Comparison of ENCODE assay signal across 13 cellular contexts in genomic region chr3:30073622-30074021, GRCh38.
DNase-seq lines count a peak whose midpoint lies in the region; ATAC-seq and TF ChIP-seq lines count a peak whose summit lies in the region.
"Had no signal": no experiment of that assay in that cellular context is flagged by ENCODE, and none has a peak within 500 bp of the region (broad histone marks: within the 10 kb centered on the region; RNA-seq: fewer than 3 reads in every experiment).

No MANE protein-coding gene starts in this region.

- no peak for TF ChIP-seq CTCF in PC-3 (conservative IDR thresholded peaks at IDR 0.05; ENCODE audit: low read depth, low read length)
- no peak for TF ChIP-seq CTCF in foreskin fibroblast (IDR thresholded peaks at IDR 0.05; ENCODE audit: low read depth, low read length)
- TF ChIP-seq CTCF in transverse colon (IDR thresholded peaks at IDR 0.05), result no peak
- TF ChIP-seq CTCF in upper lobe of right lung (IDR thresholded peaks at IDR 0.05), result no peak

- H3K4me3 Mint-ChIP-seq in activated naive CD8-positive, alpha-beta T cell treated with anti-CD3 and anti-CD28 coated beads, Interleukin-2, amount 50 U/mL, for 24 hours, result no peak overlapping the region
- H3K4me3 Mint-ChIP-seq in activated naive CD8-positive, alpha-beta T cell treated with anti-CD3 and anti-CD28 coated beads for 36 hours, result no peak overlapping the region

- no peak for TF ChIP-seq EP300 in transverse colon (IDR thresholded peaks at IDR 0.05; ENCODE audit: low read depth)

- H3K4me1 Mint-ChIP-seq in activated naive CD8-positive, alpha-beta T cell treated with anti-CD3 and anti-CD28 coated beads, Interleukin-2, amount 50 U/mL, for 24 hours, result peaks cover 17% of the 10 kb centered on the region
- H3K4me1 Mint-ChIP-seq in activated naive CD8-positive, alpha-beta T cell treated with anti-CD3 and anti-CD28 coated beads for 36 hours, result peaks cover 14% of the 10 kb centered on the region

- WGBS in transverse colon (ENCODE audit: low coverage in 1 of 2), 2 donors, result 50 to 64% methylated on average over 1 of the region's 1 CpG

- DNase-seq in activated naive CD8-positive, alpha-beta T cell treated with anti-CD3 and anti-CD28 coated beads, Interleukin-2, amount 50 U/mL, for 24 hours, result peak; percentile 10
- no peak for DNase-seq in activated naive CD8-positive, alpha-beta T cell treated with anti-CD3 and anti-CD28 coated beads for 36 hours
- DNase-seq in PC-3 (peak; percentile 40), foreskin fibroblast (peak; percentile 13 to 45), transverse colon (peak; percentile 54), upper lobe of right lung (no peak), germinal center (ENCODE audit: low spot score) (no peak)
- DNase-seq: activated CD8-positive, alpha-beta memory T cell treated with anti-CD3 and anti-CD28 coated beads, Interleukin-2, amount 50 U/mL, for 4 hours; DMS79; NCI-H187; stimulated activated CD4-positive, alpha-beta T cell treated with anti-CD3 and anti-CD28 coated beads, Interleukin-4, amount 100 ng/mL, for 1 hour had no signal

- BruUV-seq in PC-3 (replicated peaks; lab: Mats Ljungman, UMichigan), result no TSS peak

- no peak overlapping the region for H3K27ac ChIP-seq in PC-3 (ENCODE audit: low read length)
- peak overlapping the region; percentile 8 to 43 (median 32) for H3K27ac ChIP-seq in transverse colon
- H3K27ac ChIP-seq in upper lobe of right lung, result no peak overlapping the region
- H3K27ac ChIP-seq: SK-N-MC had no signal

- no peak overlapping the region for H2AFZ ChIP-seq in PC-3 (ENCODE audit: low read length)

- ATAC-seq in activated naive CD8-positive, alpha-beta T cell treated with anti-CD3 and anti-CD28 coated beads, Interleukin-2, amount 50 U/mL, for 24 hours, result peak; percentile 84
- ATAC-seq in PC-3, result no peak
- ATAC-seq in upper lobe of right lung, result no peak
- no peak for ATAC-seq in HG03280 (IDR thresholded peaks at IDR 0.05; ENCODE audit: unreplicated experiment)

- CTCF ChIA-PET in PC-3 (lab: Charles Lee), result no interaction called here

- H3K9me3 Mint-ChIP-seq in activated naive CD8-positive, alpha-beta T cell treated with anti-CD3 and anti-CD28 coated beads, Interleukin-2, amount 50 U/mL, for 24 hours, result peaks cover 3% of the 10 kb centered on the region
- peaks cover 2% of the 10 kb centered on the region for H3K9me3 Mint-ChIP-seq in activated naive CD8-positive, alpha-beta T cell treated with anti-CD3 and anti-CD28 coated beads for 36 hours

- intact Hi-C loops in PC-3 (cut with micrococcal nuclease), result no loop called here
- intact Hi-C loops in transverse colon (cut with DNase I; ENCODE audit: low total_unique reads), result no loop called here
- intact Hi-C loops in upper lobe of right lung (cut with DNase I), result no loop called here

- H3K27me3 ChIP-seq in PC-3 (ENCODE audit: low read length) (no peaks in the 10 kb centered on the region), transverse colon (no peaks in the 10 kb centered on the region), upper lobe of right lung (no peaks in the 10 kb centered on the region)

- no peaks in the 10 kb centered on the region for H3K9me2 ChIP-seq in PC-3 (replicated peaks; ENCODE audit: low read length)

- no peak overlapping the region for H3K9ac ChIP-seq in PC-3 (ENCODE audit: low read length)

- no peaks in the 10 kb centered on the region for H4K20me1 ChIP-seq in PC-3 (ENCODE audit: low read length)

- H3K27me3 Mint-ChIP-seq in activated naive CD8-positive, alpha-beta T cell treated with anti-CD3 and anti-CD28 coated beads, Interleukin-2, amount 50 U/mL, for 24 hours, result no peaks in the 10 kb centered on the region
- no peaks in the 10 kb centered on the region for H3K27me3 Mint-ChIP-seq in activated naive CD8-positive, alpha-beta T cell treated with anti-CD3 and anti-CD28 coated beads for 36 hours

- H3K4me3 ChIP-seq in PC-3 (ENCODE audit: low read length) (no peak overlapping the region), foreskin fibroblast (ENCODE audit: low read depth in 1 of 2, low read length in 2 of 2) (no peak overlapping the region), transverse colon (no peak overlapping the region), upper lobe of right lung (no peak overlapping the region)
- H3K4me3 ChIP-seq: SK-N-MC had no signal

- H3K36me3 ChIP-seq in PC-3 (ENCODE audit: low read depth, low read length) (no peaks in the 10 kb centered on the region), transverse colon (no peaks in the 10 kb centered on the region), upper lobe of right lung (no peaks in the 10 kb centered on the region)

- H3K4me2 ChIP-seq in PC-3 (ENCODE audit: low read length), result no peak overlapping the region

- H3K36me3 Mint-ChIP-seq in activated naive CD8-positive, alpha-beta T cell treated with anti-CD3 and anti-CD28 coated beads, Interleukin-2, amount 50 U/mL, for 24 hours (ENCODE audit: low read depth), result no peaks in the 10 kb centered on the region
- H3K36me3 Mint-ChIP-seq in activated naive CD8-positive, alpha-beta T cell treated with anti-CD3 and anti-CD28 coated beads for 36 hours, result peaks cover under 1% of the 10 kb centered on the region

- H3K27ac Mint-ChIP-seq in activated naive CD8-positive, alpha-beta T cell treated with anti-CD3 and anti-CD28 coated beads, Interleukin-2, amount 50 U/mL, for 24 hours, result no peak overlapping the region
- no peak overlapping the region for H3K27ac Mint-ChIP-seq in activated naive CD8-positive, alpha-beta T cell treated with anti-CD3 and anti-CD28 coated beads for 36 hours

- POLR2A ChIA-PET in PC-3 (lab: Charles Lee; ENCODE audit: unreplicated experiment), result no interaction called here

- no peak for TF ChIP-seq POLR2A in transverse colon (IDR thresholded peaks at IDR 0.05)

- H3F3A ChIP-seq in PC-3 (ENCODE audit: low read length, unreplicated experiment), result no peaks in the 10 kb centered on the region

- no peaks in the 10 kb centered on the region for H3K79me2 ChIP-seq in PC-3 (ENCODE audit: low read length)

- in situ Hi-C loops in transverse colon (cut with MboI; ENCODE audit: low pct_ligation_motif_present in 1 of 4, low pct_unique_long_range_greater_than_20kb in 1 of 4, low sequenced_read_pairs in 3 of 4), result no loop called here

- H3K9me3 ChIP-seq in PC-3 (ENCODE audit: low read length), result no peaks in the 10 kb centered on the region
- no peaks in the 10 kb centered on the region for H3K9me3 ChIP-seq in transverse colon
- H3K9me3 ChIP-seq in upper lobe of right lung, result no peaks in the 10 kb centered on the region

- H3K4me1 ChIP-seq in PC-3 (ENCODE audit: insufficient read depth, low read length) (no peaks in the 10 kb centered on the region), transverse colon (peaks cover 0 to 20% (median 3%) of the 10 kb centered on the region in 4 donors), upper lobe of right lung (no peaks in the 10 kb centered on the region)

Comparison
In these comparisons a context has a peak if more than half of its experiments do, and no peak if none do; other contexts are left out.
1. DNase-seq: peak in activated naive CD8-positive, alpha-beta T cell treated with anti-CD3 and anti-CD28 coated beads, Interleukin-2, amount 50 U/mL, for 24 hours (single experiment), PC-3 (single experiment), foreskin fibroblast (2 of 2) and transverse colon (single experiment); none in activated naive CD8-positive, alpha-beta T cell treated with anti-CD3 and anti-CD28 coated beads for 36 hours (single experiment), upper lobe of right lung (single experiment) and germinal center (single experiment).
2. H3K27ac ChIP-seq: peak in transverse colon (4 of 4); none in PC-3 (single experiment) and upper lobe of right lung (single experiment).